ENCODE assay signal across 1 cellular context in the genomic region with DNA sequence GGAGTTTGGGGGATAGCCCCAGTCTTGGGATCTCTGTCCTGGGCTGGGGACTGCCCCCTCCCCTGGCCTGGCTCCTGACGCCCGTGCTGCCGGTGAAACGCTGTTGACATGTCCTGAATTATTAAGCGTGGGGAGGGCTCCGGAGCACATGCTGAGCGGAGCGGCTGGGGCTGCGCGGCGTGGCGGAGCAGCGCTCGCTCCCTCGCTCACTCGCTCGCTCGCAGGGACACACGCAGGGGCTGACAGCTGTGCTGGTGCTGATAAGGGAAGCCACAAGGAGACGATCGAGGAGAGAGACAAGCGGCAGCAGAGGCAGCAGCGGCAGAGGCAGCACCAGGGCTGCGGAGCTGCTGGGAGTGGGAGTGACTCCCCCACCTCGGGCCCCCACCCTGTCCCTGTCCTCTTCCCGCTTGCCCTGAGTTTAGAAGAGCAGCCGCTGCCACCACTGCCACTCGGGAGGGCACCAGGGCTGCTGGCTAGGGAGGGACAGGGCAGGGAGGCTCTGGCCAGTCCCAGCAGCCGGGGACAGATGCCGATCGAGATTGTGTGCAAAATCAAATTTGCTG.
TF ChIP-seq lines count a peak whose summit lies in the region.

A gene with protein sequence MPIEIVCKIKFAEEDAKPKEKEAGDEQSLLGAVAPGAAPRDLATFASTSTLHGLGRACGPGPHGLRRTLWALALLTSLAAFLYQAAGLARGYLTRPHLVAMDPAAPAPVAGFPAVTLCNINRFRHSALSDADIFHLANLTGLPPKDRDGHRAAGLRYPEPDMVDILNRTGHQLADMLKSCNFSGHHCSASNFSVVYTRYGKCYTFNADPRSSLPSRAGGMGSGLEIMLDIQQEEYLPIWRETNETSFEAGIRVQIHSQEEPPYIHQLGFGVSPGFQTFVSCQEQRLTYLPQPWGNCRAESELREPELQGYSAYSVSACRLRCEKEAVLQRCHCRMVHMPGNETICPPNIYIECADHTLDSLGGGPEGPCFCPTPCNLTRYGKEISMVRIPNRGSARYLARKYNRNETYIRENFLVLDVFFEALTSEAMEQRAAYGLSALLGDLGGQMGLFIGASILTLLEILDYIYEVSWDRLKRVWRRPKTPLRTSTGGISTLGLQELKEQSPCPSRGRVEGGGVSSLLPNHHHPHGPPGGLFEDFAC (plus strand): TSS at position 287 of the 566 bp plus-strand sequence. CDS start 243 bp downstream, at position 530.

TF ChIP-seq in K562, 482 proteins besides CTCF, POLR2A, EP300 and RAD21 (continued from another document and continues in another):
- no peak for TF ChIP-seq NR0B1 (IDR thresholded peaks at IDR 0.05; ENCODE audit: partially characterized antibody)
- 0 out of 2 replicates have a peak, but pooled peaks have one; percentile 13 for TF ChIP-seq CHD2 (IDR thresholded peaks at IDR 0.05; ENCODE audit: low read depth, low read length)
- no peak for TF ChIP-seq SLC30A9 (CRISPR knock-in tag; IDR thresholded peaks at IDR 0.05)
- peak in 1 of 2 experiments; percentile 35; a peak in 1 of 4 replicates for TF ChIP-seq ARNT (IDR thresholded peaks at IDR 0.05)
- TF ChIP-seq MXI1 (IDR thresholded peaks at IDR 0.05; ENCODE audit: low read depth, low read length): peak; percentile 81
- TF ChIP-seq ZZZ3 (IDR thresholded peaks at IDR 0.05): no peak
- peak; percentile 87 for TF ChIP-seq POLR2AphosphoS5 (IDR thresholded peaks at IDR 0.05; ENCODE audit: control insufficient read depth, insufficient read depth, low read depth, low read length)
- no peak; a peak in 1 of 4 replicates for TF ChIP-seq KDM4B (IDR thresholded peaks at IDR 0.05; ENCODE audit: borderline replicate concordance in 2 of 2, low read depth in 1 of 2)
- peak; percentile 93 for TF ChIP-seq GATAD2A (IDR thresholded peaks at IDR 0.05)
- no peak for TF ChIP-seq CBX2 (IDR thresholded peaks at IDR 0.05; ENCODE audit: insufficient read depth, low read length, poor library complexity, severe bottlenecking)
- no peak for TF ChIP-seq PTRF (tag; IDR thresholded peaks at IDR 0.05)
- no peak for TF ChIP-seq NFE2 (IDR thresholded peaks at IDR 0.05; ENCODE audit: low read depth)
- peak; percentile 37; the same call in 1 of the 2 replicates for TF ChIP-seq ZBTB12 (CRISPR knock-in tag; IDR thresholded peaks at IDR 0.05)
- TF ChIP-seq, protein P1, sequence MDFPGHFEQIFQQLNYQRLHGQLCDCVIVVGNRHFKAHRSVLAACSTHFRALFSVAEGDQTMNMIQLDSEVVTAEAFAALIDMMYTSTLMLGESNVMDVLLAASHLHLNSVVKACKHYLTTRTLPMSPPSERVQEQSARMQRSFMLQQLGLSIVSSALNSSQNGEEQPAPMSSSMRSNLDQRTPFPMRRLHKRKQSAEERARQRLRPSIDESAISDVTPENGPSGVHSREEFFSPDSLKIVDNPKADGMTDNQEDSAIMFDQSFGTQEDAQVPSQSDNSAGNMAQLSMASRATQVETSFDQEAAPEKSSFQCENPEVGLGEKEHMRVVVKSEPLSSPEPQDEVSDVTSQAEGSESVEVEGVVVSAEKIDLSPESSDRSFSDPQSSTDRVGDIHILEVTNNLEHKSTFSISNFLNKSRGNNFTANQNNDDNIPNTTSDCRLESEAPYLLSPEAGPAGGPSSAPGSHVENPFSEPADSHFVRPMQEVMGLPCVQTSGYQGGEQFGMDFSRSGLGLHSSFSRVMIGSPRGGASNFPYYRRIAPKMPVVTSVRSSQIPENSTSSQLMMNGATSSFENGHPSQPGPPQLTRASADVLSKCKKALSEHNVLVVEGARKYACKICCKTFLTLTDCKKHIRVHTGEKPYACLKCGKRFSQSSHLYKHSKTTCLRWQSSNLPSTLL (IDR thresholded peaks at IDR 0.05): no peak
- TF ChIP-seq ZNF133 (CRISPR knock-in tag; IDR thresholded peaks at IDR 0.05): no peak
- 0 out of 2 replicates have a peak, but pooled peaks have one; percentile 10 for TF ChIP-seq SMC3 (conservative IDR thresholded peaks at IDR 0.05; ENCODE audit: insufficient read depth, low read depth, low read length)
- TF ChIP-seq ZNF324 (CRISPR knock-in tag; IDR thresholded peaks at IDR 0.05): no peak
- TF ChIP-seq E2F4 (CRISPR knock-in tag; IDR thresholded peaks at IDR 0.05; ENCODE audit: low read depth): no peak
- peak; percentile 39; the same call in 1 of the 2 replicates for TF ChIP-seq ZNF239 (CRISPR knock-in tag; IDR thresholded peaks at IDR 0.05)
- TF ChIP-seq ZNF143 (CRISPR knock-in tag; IDR thresholded peaks at IDR 0.05): no peak
- TF ChIP-seq KDM5B (IDR thresholded peaks at IDR 0.05; ENCODE audit: insufficient replicate concordance, low read depth, low read length): no peak
- TF ChIP-seq, protein P2, sequence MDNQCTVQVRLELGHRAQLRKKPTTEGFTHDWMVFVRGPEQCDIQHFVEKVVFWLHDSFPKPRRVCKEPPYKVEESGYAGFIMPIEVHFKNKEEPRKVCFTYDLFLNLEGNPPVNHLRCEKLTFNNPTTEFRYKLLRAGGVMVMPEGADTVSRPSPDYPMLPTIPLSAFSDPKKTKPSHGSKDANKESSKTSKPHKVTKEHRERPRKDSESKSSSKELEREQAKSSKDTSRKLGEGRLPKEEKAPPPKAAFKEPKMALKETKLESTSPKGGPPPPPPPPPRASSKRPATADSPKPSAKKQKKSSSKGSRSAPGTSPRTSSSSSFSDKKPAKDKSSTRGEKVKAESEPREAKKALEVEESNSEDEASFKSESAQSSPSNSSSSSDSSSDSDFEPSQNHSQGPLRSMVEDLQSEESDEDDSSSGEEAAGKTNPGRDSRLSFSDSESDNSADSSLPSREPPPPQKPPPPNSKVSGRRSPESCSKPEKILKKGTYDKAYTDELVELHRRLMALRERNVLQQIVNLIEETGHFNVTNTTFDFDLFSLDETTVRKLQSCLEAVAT (IDR thresholded peaks at IDR 0.05): peak in 1 of 2 experiments; percentile 76; a peak in 1 of 4 replicates
- no peak for TF ChIP-seq SIX5 (IDR thresholded peaks at IDR 0.05; ENCODE audit: borderline replicate concordance in 1 of 2, insufficient read depth in 1 of 2, low read depth in 1 of 2, low read length in 2 of 2)
- TF ChIP-seq NFE2L1 (tag; IDR thresholded peaks at IDR 0.05; ENCODE audit: borderline replicate concordance, low read depth): no peak
- TF ChIP-seq MED1 (CRISPR knock-in tag; IDR thresholded peaks at IDR 0.05; ENCODE audit: borderline replicate concordance): no peak
- no peak for TF ChIP-seq SNAPC5 (CRISPR knock-in tag; IDR thresholded peaks at IDR 0.05)
- TF ChIP-seq IFI16 (CRISPR knock-in tag; IDR thresholded peaks at IDR 0.05): no peak
- peak; percentile 55; the same call in 1 of the 2 replicates for TF ChIP-seq OTX1 (CRISPR knock-in tag; IDR thresholded peaks at IDR 0.05)
- no peak for TF ChIP-seq KLF13 (tag; IDR thresholded peaks at IDR 0.05; ENCODE audit: borderline replicate concordance, low read depth)
- peak; percentile 55; the same call in 1 of the 2 replicates for TF ChIP-seq CC2D1A (IDR thresholded peaks at IDR 0.05)
- no peak for TF ChIP-seq SPI1 (IDR thresholded peaks at IDR 0.05; ENCODE audit: borderline replicate concordance, low read depth, low read length)
- no peak for TF ChIP-seq RERE (CRISPR knock-in tag; IDR thresholded peaks at IDR 0.05; ENCODE audit: borderline replicate concordance)
- no peak for TF ChIP-seq RFX1 (IDR thresholded peaks at IDR 0.05)
- TF ChIP-seq ILF3 (IDR thresholded peaks at IDR 0.05; ENCODE audit: borderline replicate concordance): no peak
- no peak for TF ChIP-seq NELFE (IDR thresholded peaks at IDR 0.05; ENCODE audit: insufficient read depth, insufficient read length)
- TF ChIP-seq RNF2 (IDR thresholded peaks at IDR 0.05): peak; percentile 97
- 0 out of 2 replicates have a peak, but pooled peaks have one; percentile 35 for TF ChIP-seq CLOCK (CRISPR knock-in tag; IDR thresholded peaks at IDR 0.05; ENCODE audit: borderline replicate concordance)
- TF ChIP-seq PHB (CRISPR knock-in tag; IDR thresholded peaks at IDR 0.05): no peak
- no peak for TF ChIP-seq FOXO4 (CRISPR knock-in tag; IDR thresholded peaks at IDR 0.05)
- TF ChIP-seq MCM7 (IDR thresholded peaks at IDR 0.05): no peak
- TF ChIP-seq PCBP1 (IDR thresholded peaks at IDR 0.05; ENCODE audit: low read depth, low read length, poor library complexity, severe bottlenecking): peak; percentile 82
